In genomic region chr16:46621006-46621629, GRCh38 we compare ENCODE assay signal across 8 cellular contexts. TPM values are rescaled to one million over a fixed set of nuclear protein-coding genes. Genes with fewer than 3 reads are reported as not detected.
DNase-seq lines count a peak whose midpoint lies in the region; ATAC-seq and TF ChIP-seq lines count a peak whose summit lies in the region.

Gene SHCBP1 (minus strand): TSS chr16:46621379. CDS start chr16:46621359, 20 bp downstream.

- peak within 1 kb of the TSS; percentile 75 for H2AFZ ChIP-seq in SU-DHL-6 (ENCODE audit: low read depth, low read length, severe bottlenecking)

- DNase-seq in GM12864 (ENCODE audit: low read depth) = peak; percentile 74
- peak; percentile 38 for DNase-seq in NCI-H1048 (lab: John Stamatoyannopoulos, UW)
- peak; percentile 26 for DNase-seq in activated naive CD8-positive, alpha-beta T cell treated with anti-CD3 and anti-CD28 coated beads, Interleukin-2, amount 50 U/mL, for 16 hours (ENCODE audit: low read depth, low spot score)
- peak; percentile 87 for DNase-seq in left cardiac atrium
- DNase-seq in prostate gland (ENCODE audit: low spot score) = peak; percentile 46

- under 1% methylated on average over 42 of the region's 51 CpGs for WGBS in prostate gland
- under 1% methylated on average over 51 of the region's 51 CpGs for WGBS in urinary bladder

- H3K9ac ChIP-seq in SU-DHL-6 (ENCODE audit: low read length) = peak within 1 kb of the TSS; percentile 94

- H3K4me1 ChIP-seq in prostate gland (replicated peaks) (no peaks in the 10 kb centered on the region), urinary bladder (ENCODE audit: insufficient read depth) (no peaks in the 10 kb centered on the region)

- H4K20me1 ChIP-seq in SU-DHL-6 (ENCODE audit: low read depth, low read length) = no peaks in the 10 kb centered on the region

- H3K4me3 ChIP-seq in GM12864 (ENCODE audit: low read depth, low read length) (peak within 1 kb of the TSS; percentile 89), SU-DHL-6 (ENCODE audit: insufficient read depth, low read length, poor library complexity, severe bottlenecking) (peak within 1 kb of the TSS; percentile 92), prostate gland (peak within 1 kb of the TSS; percentile 29 to 35), urinary bladder (ENCODE audit: low read depth, low read length) (peak within 1 kb of the TSS; percentile 52)

- H3K27me3 ChIP-seq in SU-DHL-6 (ENCODE audit: low read length) (no peaks in the 10 kb centered on the region), prostate gland (replicated peaks; ENCODE audit: insufficient read depth) (no peaks in the 10 kb centered on the region)

- peaks cover 51% of the 10 kb centered on the region for H3K79me2 ChIP-seq in SU-DHL-6 (ENCODE audit: insufficient read depth, low read length)

- no peak for TF ChIP-seq POLR2A in prostate gland (IDR thresholded peaks at IDR 0.05)

- intact Hi-C loops in left cardiac atrium (cut with DNase I) (no loop called here), prostate gland (cut with DNase I) (no loop called here)

- peak within 1 kb of the TSS; percentile 97 for H3K4me2 ChIP-seq in SU-DHL-6 (ENCODE audit: low read depth, low read length, poor library complexity, severe bottlenecking)

- H3K9me2 ChIP-seq in SU-DHL-6 (replicated peaks; ENCODE audit: insufficient read depth, low read length) = no peaks in the 10 kb centered on the region

- H3K36me3 ChIP-seq in SU-DHL-6 (ENCODE audit: low read length) = peaks cover 20% of the 10 kb centered on the region; the same call in 1 of the 2 replicates
- no peaks in the 10 kb centered on the region for H3K36me3 ChIP-seq in prostate gland
- no peaks in the 10 kb centered on the region for H3K36me3 ChIP-seq in urinary bladder (ENCODE audit: insufficient read depth)

- ATAC-seq in HG02588 (IDR thresholded peaks at IDR 0.05; ENCODE audit: unreplicated experiment) (peak; percentile 89), left cardiac atrium (peak; percentile 92 to 94)

- TF ChIP-seq CTCF in GM12864 (IDR thresholded peaks at IDR 0.05; ENCODE audit: low read depth, low read length, missing control alignments) (no peak), SU-DHL-6 (IDR thresholded peaks at IDR 0.05; ENCODE audit: insufficient read depth, low read length, poor library complexity, severe bottlenecking) (no peak), prostate gland (IDR thresholded peaks at IDR 0.05) (no peak)

- H3K9me3 ChIP-seq in SU-DHL-6 (ENCODE audit: insufficient read depth, low read length) (no peaks in the 10 kb centered on the region), prostate gland (no peaks in the 10 kb centered on the region)

- H3F3A ChIP-seq in SU-DHL-6 (ENCODE audit: insufficient read depth) = 0 out of 2 replicates have a peak, but pooled peaks cover 4% of the 10 kb centered on the region

- H3K27ac ChIP-seq in SU-DHL-6 (ENCODE audit: low read depth, low read length) (peak within 1 kb of the TSS; percentile 78), prostate gland (no peak within 1 kb of the TSS), urinary bladder (ENCODE audit: low read depth) (no peak within 1 kb of the TSS)

RNA-seq across cellular contexts. Expression of gene SHCBP1, which starts in this region (rescaled TPM):
- total RNA-seq in left cardiac atrium (1 to 10 TPM in 1 of 2 donors, under 1 TPM in 1; 0.76 to 1.8 TPM), prostate gland (1 to 10 TPM in 1 of 2 donors, under 1 TPM in 1; 0.77 to 5.6 TPM), urinary bladder (12.8 TPM)
- polyA plus RNA-seq in urinary bladder = 0.47 TPM

Comparison
In these comparisons a context has a peak if more than half of its experiments do, and no peak if none do; other contexts are left out.
1. DNase-seq: peak in every context shown above with its lines; median percentile 87 in left cardiac atrium; 74 in GM12864; 46 in prostate gland; 38 in NCI-H1048; 26 in activated naive CD8-positive, alpha-beta T cell treated with anti-CD3 and anti-CD28 coated beads, Interleukin-2, amount 50 U/mL, for 16 hours.
2. H3K4me3 ChIP-seq: peak in every context shown above with its lines; median percentile 92 in SU-DHL-6; 89 in GM12864; 52 in urinary bladder; 32 in prostate gland.